ENCODE assay signal across 8 cellular contexts in genomic region chr4:184347251-184348239, GRCh38.
A peak's percentile ranks its signal among the peaks of the same experiment; 100 is the strongest.
DNase-seq lines count a peak whose midpoint lies in the region; ATAC-seq, FAIRE-seq and TF ChIP-seq lines count a peak whose summit lies in the region.

No MANE protein-coding gene starts in this region.

- no peak for TF ChIP-seq CTCF in GM13976 (IDR thresholded peaks at IDR 0.05; ENCODE audit: borderline replicate concordance, control extremely low read depth, extremely low read depth, insufficient read depth, missing control alignments)
- no peak for TF ChIP-seq CTCF in H9 (conservative IDR thresholded peaks at IDR 0.05)
- no peak for TF ChIP-seq CTCF in Loucy (conservative IDR thresholded peaks at IDR 0.05; ENCODE audit: low read length)
- no peak for TF ChIP-seq CTCF in GM12878 (IDR thresholded peaks at IDR 0.05 in 2 of 3, conservative IDR thresholded peaks at IDR 0.05 in 1 of 3; ENCODE audit: control insufficient read depth in 2 of 3, extremely low read depth in 1 of 3, insufficient read depth in 1 of 3, low read depth in 3 of 3, low read length in 3 of 3)
- no peak for TF ChIP-seq CTCF in tibial nerve (IDR thresholded peaks at IDR 0.05)

- no peaks in the 10 kb centered on the region for H3K36me3 ChIP-seq in Loucy (ENCODE audit: insufficient read depth, low read length)
- H3K36me3 ChIP-seq in GM12878 (ENCODE audit: control insufficient read depth in 2 of 2, insufficient read depth in 2 of 2, low read length in 1 of 2), result no peaks in the 10 kb centered on the region; a peak in 3 of 4 replicates
- no peaks in the 10 kb centered on the region for H3K36me3 ChIP-seq in tibial nerve

- H4K20me1 ChIP-seq in H9 (ENCODE audit: control insufficient read depth, insufficient read depth, insufficient read length), result no peaks in the 10 kb centered on the region
- no peaks in the 10 kb centered on the region for H4K20me1 ChIP-seq in Loucy (ENCODE audit: insufficient read depth, low read length, poor library complexity, severe bottlenecking)
- no peaks in the 10 kb centered on the region for H4K20me1 ChIP-seq in GM12878 (ENCODE audit: control insufficient read depth, insufficient read depth)

- BruUV-seq in GM12878 (replicated peaks; lab: Mats Ljungman, UMichigan), result TSS peak; percentile 54

- no peak overlapping the region for H2BK12ac ChIP-seq in H9 (ENCODE audit: insufficient read length, low read depth, low read length)

- H3K9me3 Mint-ChIP-seq in H9, result peaks cover 0 to 5% of the 10 kb centered on the region in 2 experiments; a peak in 1 of 5 replicates

- peak overlapping the region; percentile 46 for H4K5ac ChIP-seq in H9 (ENCODE audit: insufficient read length, low read depth, low read length)

- H3K9me3 ChIP-seq in H9 (ENCODE audit: control insufficient read depth, low read depth, low read length) (no peaks in the 10 kb centered on the region), Loucy (ENCODE audit: insufficient read depth, low read depth, low read length) (no peaks in the 10 kb centered on the region), GM12878 (replicated peaks; ENCODE audit: control insufficient read depth, insufficient read depth, low read length) (no peaks in the 10 kb centered on the region; the same call in 2 of the 3 replicates), tibial nerve (no peaks in the 10 kb centered on the region)

- H3K23me2 ChIP-seq in H9 (ENCODE audit: insufficient read length, low read depth, low read length, poor library complexity, severe bottlenecking), result peaks cover 5% of the 10 kb centered on the region

- peak; percentile 58 for ATAC-seq in GM12878

- peak overlapping the region; percentile 49 for H2BK20ac ChIP-seq in H9 (ENCODE audit: low read depth, low read length, poor library complexity, severe bottlenecking)

- H3K79me2 ChIP-seq in H9 (ENCODE audit: insufficient read depth, low read length) (no peaks in the 10 kb centered on the region), Loucy (ENCODE audit: insufficient read depth, low read length) (no peaks in the 10 kb centered on the region), GM12878 (ENCODE audit: control insufficient read depth, insufficient read depth, low read length) (peaks cover 93% of the 10 kb centered on the region)

- H3K36me3 Mint-ChIP-seq in H9 (ENCODE audit: insufficient read depth in 1 of 3, low read depth in 3 of 3), result peaks cover 0 to 8% (median 0%) of the 10 kb centered on the region in 3 experiments; a peak in 1 of 7 replicates

- H3T11ph ChIP-seq in H9 (ENCODE audit: low read length), result peak overlapping the region; percentile 56

- H3K4me3 ChIP-seq in Loucy (ENCODE audit: low read length, poor library complexity, severe bottlenecking) (peak overlapping the region; percentile 48), GM12878 (peak overlapping the region; percentile 89), tibial nerve (no peak overlapping the region)

- no peak overlapping the region for H3K56ac ChIP-seq in H9 (ENCODE audit: insufficient read length, low read depth, low read length)

- no peaks in the 10 kb centered on the region for H3K27me3 ChIP-seq in H9 (ENCODE audit: insufficient read depth, low read length)
- no peaks in the 10 kb centered on the region for H3K27me3 ChIP-seq in Loucy (ENCODE audit: insufficient read depth, low read length, poor library complexity, severe bottlenecking)
- no peaks in the 10 kb centered on the region for H3K27me3 ChIP-seq in GM12878 (replicated peaks in 1 of 2; ENCODE audit: control insufficient read depth in 2 of 2, insufficient read depth in 2 of 2, low read length in 1 of 2)
- H3K27me3 ChIP-seq in layer of hippocampus (ENCODE audit: control insufficient read depth, insufficient read depth, low read length), result no peaks in the 10 kb centered on the region
- no peaks in the 10 kb centered on the region for H3K27me3 ChIP-seq in tibial nerve

- no peaks in the 10 kb centered on the region for H3K9me2 ChIP-seq in Loucy (replicated peaks; ENCODE audit: low read depth, low read length)

- H3K14ac ChIP-seq in H9 (ENCODE audit: insufficient read depth, low read length), result peak overlapping the region; percentile 27

- H2BK15ac ChIP-seq in H9 (ENCODE audit: low read depth, low read length), result peak overlapping the region; percentile 54; the same call in 1 of the 2 replicates

- peak; percentile 96 for FAIRE-seq in GM12878 (lab: Jason Lieb, UNC)

- TF ChIP-seq EP300 in GM12878 (IDR thresholded peaks at IDR 0.05; ENCODE audit: borderline replicate concordance in 1 of 2, control insufficient read depth in 1 of 2, low read depth in 2 of 2, low read length in 2 of 2), result peak in 1 of 2 experiments; percentile 85
- TF ChIP-seq EP300 in tibial nerve (IDR thresholded peaks at IDR 0.05), result peak in 1 of 2 donors; percentile 54

- no CpG with 5 or more reads among the region's 16 CpGs for WGBS in H9 (ENCODE audit: extremely low coverage, insufficient read length, low lambda C conversion rate)
- WGBS in GM12878 (ENCODE audit: insufficient coverage, insufficient replicate concordance, low lambda C conversion rate, missing lambda C conversion rate), result 3% methylated on average over 16 of the region's 16 CpGs
- WGBS in tibial nerve, 2 donors, result 50 to 55% methylated on average over 16 of the region's 16 CpGs

- H3K9ac ChIP-seq in H9 (ENCODE audit: extremely low read depth, insufficient read length, low read length) (no peak overlapping the region), Loucy (ENCODE audit: low read depth, low read length, poor library complexity, severe bottlenecking) (peak overlapping the region; percentile 63), GM12878 (ENCODE audit: control insufficient read depth, insufficient read depth, low read length) (peak overlapping the region; percentile 90)

- no peaks in the 10 kb centered on the region for H3F3A ChIP-seq in Loucy (ENCODE audit: low read depth)

- TF ChIP-seq POLR2A in GM12878 (IDR thresholded peaks at IDR 0.05; ENCODE audit: low read depth, low read length), result peak; percentile 74
- TF ChIP-seq POLR2A in tibial nerve (IDR thresholded peaks at IDR 0.05), result no peak

- peak overlapping the region; percentile 63 for H2BK120ac ChIP-seq in H9 (ENCODE audit: low read depth, low read length, poor library complexity, severe bottlenecking)

- POLR2A ChIA-PET in GM12878 (lab: Charles Lee), result interaction anchor here (0.6 to 16.9 kb wide), 16 partner anchors 12 to 188 kb away, joined by 3 to 445 read pairs (median 22); partner anchors contain the start of gene IRF2

- RAD21 ChIA-PET in GM12878 (lab: Charles Lee; ENCODE audit: unreplicated experiment), result interaction anchor here (0.7 to 14.9 kb wide), 23 partner anchors 17 to 503 kb away, joined by 3 to 419 read pairs (median 7); partner anchors contain the start of gene IRF2

- no peak overlapping the region for H3K23ac ChIP-seq in H9 (ENCODE audit: insufficient read length, low read depth, low read length)

- TF ChIP-seq RAD21 in GM12878 (IDR thresholded peaks at IDR 0.05; ENCODE audit: insufficient read depth, low read depth, low read length), result 0 out of 2 replicates have a peak, but pooled peaks have one; percentile 30

- H3K4ac ChIP-seq in H9 (ENCODE audit: low read depth, low read length), result no peak overlapping the region; the same call in 1 of the 2 replicates

- no peak overlapping the region for H4K8ac ChIP-seq in H9 (replicated peaks; ENCODE audit: insufficient read length, low read depth, low read length)

- peak overlapping the region; percentile 93 to 98 (median 97) for H3K27ac Mint-ChIP-seq in H9

- no peaks in the 10 kb centered on the region for H3K79me1 ChIP-seq in H9 (ENCODE audit: insufficient read depth, low read depth, low read length, poor library complexity, severe bottlenecking)

- intact Hi-C loops in GM12878 (cut with micrococcal nuclease; ENCODE audit: unreplicated experiment), result loop anchor here (1.0 kb wide), 5 partner anchors 19 to 79 kb away; no protein-coding TSS in a partner anchor

- H3K4me1 ChIP-seq in H9 (ENCODE audit: insufficient read depth, low read length), result peaks cover 16% of the 10 kb centered on the region; the same call in 1 of the 2 replicates
- H3K4me1 ChIP-seq in Loucy (ENCODE audit: insufficient read depth, low read length, poor library complexity, severe bottlenecking), result peaks cover 60% of the 10 kb centered on the region
- peaks cover 63% of the 10 kb centered on the region for H3K4me1 ChIP-seq in GM12878 (ENCODE audit: control insufficient read depth, insufficient read depth, low read length)
- peaks cover 0 to 35% (median 11%) of the 10 kb centered on the region in 4 donors for H3K4me1 ChIP-seq in tibial nerve

- peak overlapping the region; percentile 8 for H3K4me2 ChIP-seq in H9 (ENCODE audit: insufficient read depth, insufficient read length, low read length)
- peak overlapping the region; percentile 72 for H3K4me2 ChIP-seq in Loucy (ENCODE audit: low read depth, low read length, poor library complexity, severe bottlenecking)
- peak overlapping the region; percentile 94 for H3K4me2 ChIP-seq in GM12878 (ENCODE audit: control insufficient read depth, insufficient read depth)

- H4K91ac ChIP-seq in H9 (ENCODE audit: insufficient read length, low read depth, low read length), result peak overlapping the region; percentile 11

- CTCF ChIA-PET in GM12878 (lab: Yijun Ruan, JAX), result interaction anchor here (0.7 to 13.5 kb wide), 17 partner anchors 9 to 192 kb away, joined by 3 to 166 read pairs (median 5); no protein-coding TSS in a partner anchor

- H2AFZ ChIP-seq in H9 (ENCODE audit: low read length) (peak overlapping the region; percentile 58), Loucy (ENCODE audit: low read length) (peak overlapping the region; percentile 72), GM12878 (ENCODE audit: control insufficient read depth, low read depth, low read length) (no peak overlapping the region)

- H3K27ac ChIP-seq in H9 (ENCODE audit: insufficient read length, low read depth, low read length) (peak overlapping the region; percentile 84), GM12878 (ENCODE audit: control insufficient read depth, insufficient read depth) (peak overlapping the region; percentile 99), layer of hippocampus (ENCODE audit: low read depth, low read length) (peak overlapping the region; percentile 71), tibial nerve (peak overlapping the region in 3 of 4 donors; percentile 70 to 78 (median 77))

- no peak overlapping the region for H2AK5ac ChIP-seq in H9 (ENCODE audit: insufficient read length, low read length)

- H3K27me3 Mint-ChIP-seq in H9 (ENCODE audit: low read depth), result peaks cover 2% of the 10 kb centered on the region

- no peak overlapping the region for H2BK5ac ChIP-seq in H9 (ENCODE audit: insufficient read length, low read length)

- peak; percentile 82 for DNase-seq in GM13976 (ENCODE audit: low spot score)
- peak; percentile 89 for DNase-seq in H9
- peak; percentile 97 for DNase-seq in GM12878 (ENCODE audit: low read depth, low spot score)
- DNase-seq in tibial nerve (ENCODE audit: low spot score in 2 of 2), result peak in 1 of 2 donors; percentile 49
- DNase-seq in HT-29 (ENCODE audit: low spot score), result no peak
- no peak for DNase-seq in NCI-H82 (lab: John Stamatoyannopoulos, UW)

- peak overlapping the region; percentile 77 for H3K18ac ChIP-seq in H9 (ENCODE audit: insufficient read length, low read depth, low read length)

- H3K4me3 Mint-ChIP-seq in H9, result peak overlapping the region; percentile 9 to 58; a peak in 4 of 5 replicates

- SMC1A ChIA-PET in GM12878 (lab: Charles Lee; ENCODE audit: uncharacterized antibody, unreplicated experiment), result interaction anchor here (0.6 to 17.5 kb wide), 28 partner anchors 10 to 386 kb away, joined by 3 to 411 read pairs (median 5); partner anchors contain the start of genes CENPU, IRF2 and PRIMPOL

- peaks cover 41 to 47% of the 10 kb centered on the region in 2 experiments for H3K4me1 Mint-ChIP-seq in H9

- in situ Hi-C loops in GM13976 (cut with MboI; ENCODE audit: low sequenced_read_pairs, unreplicated experiment) (no loop called here), GM12878 (cut with MboI) (loop anchor here (5.0 kb wide), 2 partner anchors 65 to 125 kb away; partner anchors contain the start of gene IRF2)

Comparison
In these comparisons a context has a peak if more than half of its experiments do, and no peak if none do; other contexts are left out.
1. DNase-seq: peak in GM13976 (single experiment), H9 (single experiment) and GM12878 (single experiment); none in HT-29 (single experiment) and NCI-H82 (single experiment).
2. H3K4me2 ChIP-seq: peak in every context shown above with its lines; median percentile 94 in GM12878; 72 in Loucy; 8 in H9.
3. H3K4me3 ChIP-seq: peak in Loucy (single experiment) and GM12878 (single experiment); none in tibial nerve (0 of 4).
4. Peak in every context shown above with its lines, with median percentiles within 50 percentile points of each other: H3K27ac ChIP-seq.